8 cellular contexts compared by ENCODE assay signal in the genomic region with DNA sequence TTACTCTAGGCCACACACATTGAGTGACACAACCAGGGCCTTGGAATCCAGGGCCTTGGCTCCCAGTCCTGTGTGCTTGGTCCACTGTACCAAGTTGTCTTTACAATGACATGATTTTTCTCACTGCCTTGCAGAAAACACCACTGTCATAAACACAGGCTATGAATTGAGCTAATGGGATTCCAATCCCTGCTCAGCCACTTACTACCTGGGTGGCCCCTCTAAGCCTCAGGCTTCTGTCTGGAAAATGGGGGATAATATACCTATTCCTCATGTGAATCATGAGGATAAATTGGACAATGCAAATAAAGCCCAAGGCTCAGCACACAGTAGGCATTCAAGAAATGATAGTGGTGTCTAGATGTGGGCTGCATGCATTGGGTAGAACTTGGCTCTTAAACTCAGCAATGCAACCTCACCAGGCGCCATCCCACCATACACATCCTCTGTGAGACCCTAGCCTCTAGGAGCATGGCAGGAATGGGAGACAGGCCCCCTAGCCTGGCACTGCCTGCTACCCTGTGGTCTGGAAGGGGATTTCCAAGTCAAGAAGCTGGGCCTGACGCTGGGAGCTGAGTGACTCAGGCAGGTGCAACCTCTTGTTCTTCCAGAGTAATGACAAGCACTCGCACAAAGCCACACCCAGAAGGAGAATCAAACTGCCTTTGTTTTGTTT. TPM values are rescaled to one million over a fixed set of nuclear protein-coding genes. Genes with fewer than 3 reads are reported as not detected.
DNase-seq lines count a peak whose midpoint lies in the region; ATAC-seq, FAIRE-seq and TF ChIP-seq lines count a peak whose summit lies in the region.

No MANE protein-coding gene starts in this region.

- WGBS in SK-N-SH (ENCODE audit: low lambda C conversion rate) = 46% methylated on average over 3 of the region's 3 CpGs

- DNase-seq in GM19239 (ENCODE audit: insufficient read length, low spot score) = no peak
- DNase-seq in T-helper 17 cell = peak; percentile 53 to 74 (median 57)
- peak; percentile 71 for DNase-seq in central memory CD4-positive, alpha-beta T cell
- peak; percentile 57 to 62 for DNase-seq in stimulated activated CD4-positive, alpha-beta T cell treated with anti-CD3 and anti-CD28 coated beads, Interleukin-12 subunit alpha, Interleukin-12 subunit beta, amount 100 ng/mL, for 24 hours (ENCODE audit: low read depth in 2 of 2)
- DNase-seq in SK-N-SH = no peak
- no peak for DNase-seq in NCI-H1930 (lab: John Stamatoyannopoulos, UW)
- DNase-seq in dorsolateral prefrontal cortex = no peak

- peak overlapping the region; percentile 79 for H3K4me3 Mint-ChIP-seq in T-helper 17 cell

- peak overlapping the region; percentile 100 for H3K27ac Mint-ChIP-seq in T-helper 17 cell

- H3K36me3 Mint-ChIP-seq in T-helper 17 cell (ENCODE audit: low read depth) = peaks cover 8% of the 10 kb centered on the region

- peaks cover 10% of the 10 kb centered on the region for H4K20me1 ChIP-seq in SK-N-SH (ENCODE audit: insufficient read depth)

- ATAC-seq in T-helper 17 cell = peak; percentile 52
- ATAC-seq in GM21528 (IDR thresholded peaks at IDR 0.05; ENCODE audit: low FRiP score, unreplicated experiment) = no peak

- H3K36me3 ChIP-seq in SK-N-SH (replicated peaks in 1 of 2; ENCODE audit: control insufficient read depth in 1 of 2, insufficient read depth in 2 of 2, low read length in 1 of 2) = no peaks in the 10 kb centered on the region

- CTCF ChIA-PET in SK-N-SH (lab: Yijun Ruan, JAX) = interaction anchor here (1.0 to 2.6 kb wide), 5 partner anchors 15 to 85 kb away, joined by 4 to 18 read pairs (median 4); no protein-coding TSS in a partner anchor

- intact Hi-C loops in dorsolateral prefrontal cortex (cut with DNase I) = loop anchor here in 1 of 2 donors (5.0 to 10.0 kb wide), 2 partner anchors 169 to 588 kb away; a partner anchor contains a TSS

- peak; percentile 88 for FAIRE-seq in GM19239 (lab: Jason Lieb, UNC)

- H3K79me2 ChIP-seq in SK-N-SH (ENCODE audit: insufficient read depth) = peaks cover 26% of the 10 kb centered on the region

- POLR2A ChIA-PET in SK-N-SH (lab: Yijun Ruan, JAX) = no interaction called here

- no peak for TF ChIP-seq RAD21 in SK-N-SH (IDR thresholded peaks at IDR 0.05; ENCODE audit: low read length)

- no peak overlapping the region for H3K9ac ChIP-seq in SK-N-SH

- H3K4me2 ChIP-seq in SK-N-SH = no peak overlapping the region

- H3K9me2 ChIP-seq in SK-N-SH = no peaks in the 10 kb centered on the region

- H2AFZ ChIP-seq in SK-N-SH (ENCODE audit: low read depth) = no peak overlapping the region

- H3K27me3 ChIP-seq in SK-N-SH (ENCODE audit: insufficient read depth) = no peaks in the 10 kb centered on the region
- no peaks in the 10 kb centered on the region for H3K27me3 ChIP-seq in dorsolateral prefrontal cortex

- H3F3A ChIP-seq in SK-N-SH (replicated peaks; ENCODE audit: insufficient read depth) = peaks cover 4% of the 10 kb centered on the region

- TF ChIP-seq CTCF in SK-N-SH (IDR thresholded peaks at IDR 0.05) (no peak), dorsolateral prefrontal cortex (IDR thresholded peaks at IDR 0.05 in 54 of 56, conservative IDR thresholded peaks at IDR 0.05 in 2 of 56; ENCODE audit: low read depth in 1 of 56, partially characterized antibody in 56 of 56) (no peak)

- peaks cover 4 to 16% of the 10 kb centered on the region in 2 experiments; a peak in 3 of 4 replicates for H3K4me1 ChIP-seq in SK-N-SH (ENCODE audit: control insufficient read depth in 1 of 2, insufficient read depth in 2 of 2, low read depth in 1 of 2, low read length in 1 of 2)

- TF ChIP-seq EP300 in SK-N-SH (IDR thresholded peaks at IDR 0.05; ENCODE audit: borderline replicate concordance in 1 of 2, low read depth in 1 of 2, low read length in 1 of 2) = no peak

- H3K4me3 ChIP-seq in SK-N-SH (ENCODE audit: low read depth in 2 of 2, low read length in 1 of 2) (no peak overlapping the region), dorsolateral prefrontal cortex (no peak overlapping the region)

- H3K27ac ChIP-seq in SK-N-SH (ENCODE audit: low read depth in 2 of 2, low read length in 1 of 2) = no peak overlapping the region
- peak overlapping the region in 11 of 59 donors; percentile 1 to 99 (median 97) for H3K27ac ChIP-seq in dorsolateral prefrontal cortex

- H3K27me3 Mint-ChIP-seq in T-helper 17 cell = no peaks in the 10 kb centered on the region

- H3K9me3 ChIP-seq in T-helper 17 cell (ENCODE audit: control insufficient read depth, low read length, poor library complexity, severe bottlenecking) (no peaks in the 10 kb centered on the region), SK-N-SH (no peaks in the 10 kb centered on the region)

- H3K4me1 Mint-ChIP-seq in T-helper 17 cell = peaks cover 57% of the 10 kb centered on the region

TF ChIP-seq in SK-N-SH, 30 proteins besides CTCF, POLR2A, EP300 and RAD21:
- TF ChIP-seq, protein P1, sequence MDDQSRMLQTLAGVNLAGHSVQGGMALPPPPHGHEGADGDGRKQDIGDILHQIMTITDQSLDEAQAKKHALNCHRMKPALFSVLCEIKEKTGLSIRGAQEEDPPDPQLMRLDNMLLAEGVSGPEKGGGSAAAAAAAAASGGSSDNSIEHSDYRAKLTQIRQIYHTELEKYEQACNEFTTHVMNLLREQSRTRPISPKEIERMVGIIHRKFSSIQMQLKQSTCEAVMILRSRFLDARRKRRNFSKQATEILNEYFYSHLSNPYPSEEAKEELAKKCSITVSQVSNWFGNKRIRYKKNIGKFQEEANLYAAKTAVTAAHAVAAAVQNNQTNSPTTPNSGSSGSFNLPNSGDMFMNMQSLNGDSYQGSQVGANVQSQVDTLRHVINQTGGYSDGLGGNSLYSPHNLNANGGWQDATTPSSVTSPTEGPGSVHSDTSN (IDR thresholded peaks at IDR 0.05) = no peak
- TF ChIP-seq GABPA (IDR thresholded peaks at IDR 0.05; ENCODE audit: low read depth) (no peak), SMC3 (IDR thresholded peaks at IDR 0.05; ENCODE audit: low read depth, low read length) (no peak), CHD2 (IDR thresholded peaks at IDR 0.05; ENCODE audit: low read length, partially characterized antibody) (no peak), EZH2phosphoT487 (IDR thresholded peaks at IDR 0.05; ENCODE audit: borderline replicate concordance, low read depth) (no peak), YY1 (IDR thresholded peaks at IDR 0.05; ENCODE audit: low read depth) (no peak), FOXJ3 (CRISPR knock-in tag; IDR thresholded peaks at IDR 0.05) (no peak)
- TF ChIP-seq, protein P2, sequence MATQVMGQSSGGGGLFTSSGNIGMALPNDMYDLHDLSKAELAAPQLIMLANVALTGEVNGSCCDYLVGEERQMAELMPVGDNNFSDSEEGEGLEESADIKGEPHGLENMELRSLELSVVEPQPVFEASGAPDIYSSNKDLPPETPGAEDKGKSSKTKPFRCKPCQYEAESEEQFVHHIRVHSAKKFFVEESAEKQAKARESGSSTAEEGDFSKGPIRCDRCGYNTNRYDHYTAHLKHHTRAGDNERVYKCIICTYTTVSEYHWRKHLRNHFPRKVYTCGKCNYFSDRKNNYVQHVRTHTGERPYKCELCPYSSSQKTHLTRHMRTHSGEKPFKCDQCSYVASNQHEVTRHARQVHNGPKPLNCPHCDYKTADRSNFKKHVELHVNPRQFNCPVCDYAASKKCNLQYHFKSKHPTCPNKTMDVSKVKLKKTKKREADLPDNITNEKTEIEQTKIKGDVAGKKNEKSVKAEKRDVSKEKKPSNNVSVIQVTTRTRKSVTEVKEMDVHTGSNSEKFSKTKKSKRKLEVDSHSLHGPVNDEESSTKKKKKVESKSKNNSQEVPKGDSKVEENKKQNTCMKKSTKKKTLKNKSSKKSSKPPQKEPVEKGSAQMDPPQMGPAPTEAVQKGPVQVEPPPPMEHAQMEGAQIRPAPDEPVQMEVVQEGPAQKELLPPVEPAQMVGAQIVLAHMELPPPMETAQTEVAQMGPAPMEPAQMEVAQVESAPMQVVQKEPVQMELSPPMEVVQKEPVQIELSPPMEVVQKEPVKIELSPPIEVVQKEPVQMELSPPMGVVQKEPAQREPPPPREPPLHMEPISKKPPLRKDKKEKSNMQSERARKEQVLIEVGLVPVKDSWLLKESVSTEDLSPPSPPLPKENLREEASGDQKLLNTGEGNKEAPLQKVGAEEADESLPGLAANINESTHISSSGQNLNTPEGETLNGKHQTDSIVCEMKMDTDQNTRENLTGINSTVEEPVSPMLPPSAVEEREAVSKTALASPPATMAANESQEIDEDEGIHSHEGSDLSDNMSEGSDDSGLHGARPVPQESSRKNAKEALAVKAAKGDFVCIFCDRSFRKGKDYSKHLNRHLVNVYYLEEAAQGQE (IDR thresholded peaks at IDR 0.05; ENCODE audit: low read depth, low read length) = no peak

RNA-seq across cellular contexts. Expression of a gene that starts 2.3 kb away (rescaled TPM):
- 100 to 1,000 TPM; 227 to 245 TPM for total RNA-seq in T-helper 17 cell
- 39.4 and 46.2 TPM in 2 replicates for polyA plus RNA-seq in SK-N-SH (2012; rRNA removed)
- 33.3 and 41.5 TPM in 2 replicates for polyA plus RNA-seq in SK-N-SH (2012; cell fraction: cytosol; rRNA removed)
- polyA plus RNA-seq in SK-N-SH (2012; cell fraction: nucleus; rRNA removed) = 36.6 and 41.8 TPM in 2 replicates
- 10 to 100 TPM; 39.3 to 76.8 (median 57.4) TPM for total RNA-seq in dorsolateral prefrontal cortex

Comparison
In these comparisons a context has a peak if more than half of its experiments do, and no peak if none do; other contexts are left out.
1. DNase-seq: peak in T-helper 17 cell (3 of 3), central memory CD4-positive, alpha-beta T cell (single experiment) and stimulated activated CD4-positive, alpha-beta T cell treated with anti-CD3 and anti-CD28 coated beads, Interleukin-12 subunit alpha, Interleukin-12 subunit beta, amount 100 ng/mL, for 24 hours (2 of 2); none in GM19239 (single experiment), SK-N-SH (single experiment), NCI-H1930 (0 of 2) and dorsolateral prefrontal cortex (0 of 10).